In genomic region chr18:58977223-58977622, GRCh38 we compare ENCODE assay signal across 28 cellular contexts.
DNase-seq lines count a peak whose midpoint lies in the region; ATAC-seq, FAIRE-seq and TF ChIP-seq lines count a peak whose summit lies in the region.
"Had no signal": no experiment of that assay in that cellular context is flagged by ENCODE, and none has a peak within 500 bp of the region (broad histone marks: within the 10 kb centered on the region; RNA-seq: fewer than 3 reads in every experiment).

No MANE protein-coding gene starts in this region.

- H3K4me1 ChIP-seq in GM23338 (ENCODE audit: insufficient read depth) (0 out of 2 replicates have a peak, but pooled peaks cover 4% of the 10 kb centered on the region), thoracic aorta (ENCODE audit: control insufficient read depth in 1 of 2, low read depth in 2 of 2) (peaks cover 25 to 52% of the 10 kb centered on the region in 2 donors), right lobe of liver (no peaks in the 10 kb centered on the region)
- H3K4me1 ChIP-seq: uterus had no signal

- H3K4me3 Mint-ChIP-seq in GM23338: no peak overlapping the region
- H3K4me3 Mint-ChIP-seq: activated naive CD4-positive, alpha-beta T cell treated with anti-CD3 and anti-CD28 coated beads, Interleukin-2, amount 10 ng/mL, durations not matched to agents 7 days and 5 days; activated T-cell treated with anti-CD3 and anti-CD28 coated beads, Interleukin-2, amount 50 U/mL, for 4 hours had no signal

- H3K36me3 ChIP-seq in GM23338 (ENCODE audit: insufficient read depth): peaks cover 45% of the 10 kb centered on the region
- peaks cover 13% of the 10 kb centered on the region for H3K36me3 ChIP-seq in bronchial epithelial cell (ENCODE audit: control insufficient read depth, insufficient read depth, low read length)
- peaks cover 30% of the 10 kb centered on the region for H3K36me3 ChIP-seq in thoracic aorta
- H3K36me3 ChIP-seq in right lobe of liver: no peaks in the 10 kb centered on the region
- H3K36me3 ChIP-seq: uterus had no signal

- no peaks in the 10 kb centered on the region for H3K9me3 Mint-ChIP-seq in GM23338
- H3K9me3 Mint-ChIP-seq: activated naive CD4-positive, alpha-beta T cell treated with anti-CD3 and anti-CD28 coated beads, Interleukin-2, amount 10 ng/mL, durations not matched to agents 7 days and 5 days; activated T-cell treated with anti-CD3 and anti-CD28 coated beads, Interleukin-2, amount 50 U/mL, for 4 hours had no signal

- DNase-seq in GM23338 (ENCODE audit: low spot score) (no peak), bronchial epithelial cell (ENCODE audit: low read depth) (peak; percentile 20), lung microvascular endothelial cell (ENCODE audit: low read depth in 2 of 2) (peak; percentile 10 to 39), thoracic aorta (ENCODE audit: low spot score) (no peak), germinal center (ENCODE audit: low spot score) (no peak), NCI-H2029 treated with DMSO at 0.1 percent for 48 hours (lab: John Stamatoyannopoulos, UW) (no peak), right lobe of liver (no peak), Right ventricle myocardium superior (no peak)
- DNase-seq: ACHN; activated naive CD4-positive, alpha-beta T cell treated with anti-CD3 and anti-CD28 coated beads, Interleukin-2, amount 10 ng/mL, durations not matched to agents 7 days and 5 days; activated T-cell treated with anti-CD3 and anti-CD28 coated beads, Interleukin-2, amount 50 U/mL, for 4 hours; EL; GOT3; heart left ventricle; left ventricle myocardium superior; mucosa of descending colon; NCI-H2081; NCI-H524; nucleus accumbens; RPMI8226; T1000; uterus had no signal

- peaks cover 23% of the 10 kb centered on the region for H3K4me1 Mint-ChIP-seq in GM23338
- H3K4me1 Mint-ChIP-seq: activated naive CD4-positive, alpha-beta T cell treated with anti-CD3 and anti-CD28 coated beads, Interleukin-2, amount 10 ng/mL, durations not matched to agents 7 days and 5 days had no signal

- H3K27me3 Mint-ChIP-seq in GM23338 (ENCODE audit: insufficient read depth, low read depth, poor library complexity): peaks cover 11% of the 10 kb centered on the region

- H3K9me3 ChIP-seq in thoracic aorta (no peaks in the 10 kb centered on the region), right lobe of liver (no peaks in the 10 kb centered on the region)
- H3K9me3 ChIP-seq: heart left ventricle, mucosa of descending colon, right atrium auricular region, uterus had no signal

- no peak overlapping the region for H2AFZ ChIP-seq in GM23338

- ATAC-seq in GM23338 (no peak), thoracic aorta (ENCODE audit: insufficient number of reproducible peaks, low FRiP score, low read depth) (peak; percentile 66), right lobe of liver (no peak), Right ventricle myocardium superior (ENCODE audit: poor library complexity) (no peak)
- ATAC-seq: activated T-cell treated with anti-CD3 and anti-CD28 coated beads, Interleukin-2, amount 50 U/mL, for 4 hours; heart left ventricle; K562; left ventricle myocardium superior; mucosa of descending colon had no signal

- intact Hi-C loops in right lobe of liver (cut with DNase I) (no loop called here), Right ventricle myocardium superior (cut with DNase I) (no loop called here)

- TF ChIP-seq CTCF in GM23338 (conservative IDR thresholded peaks at IDR 0.05; ENCODE audit: low read depth in 2 of 2) (no peak), bronchial epithelial cell (IDR thresholded peaks at IDR 0.05; ENCODE audit: insufficient read depth, low read length, severe bottlenecking) (no peak), thoracic aorta (IDR thresholded peaks at IDR 0.05) (no peak), right lobe of liver (IDR thresholded peaks at IDR 0.05) (no peak)

- no peaks in the 10 kb centered on the region for H3K9me2 ChIP-seq in GM23338 (ENCODE audit: insufficient read depth)

- H3K4me3 ChIP-seq in GM23338 (no peak overlapping the region), bronchial epithelial cell (ENCODE audit: low read depth, low read length) (no peak overlapping the region), thoracic aorta (peak overlapping the region; percentile 33), right lobe of liver (no peak overlapping the region)
- H3K4me3 ChIP-seq: coronary artery, heart left ventricle, K562, mucosa of descending colon, right atrium auricular region, uterus had no signal

- no peak for FAIRE-seq in bronchial epithelial cell (lab: Jason Lieb, UNC)
- FAIRE-seq: endometrium, GM18507, K562 had no signal

- H3K79me2 ChIP-seq in GM23338 (replicated peaks; ENCODE audit: insufficient read depth): peaks cover 57% of the 10 kb centered on the region

- no peak overlapping the region for H3K4me2 ChIP-seq in GM23338

- H4K20me1 ChIP-seq in GM23338 (replicated peaks; ENCODE audit: insufficient read depth): peaks cover 25% of the 10 kb centered on the region

- H3K27ac Mint-ChIP-seq in GM23338: peak overlapping the region; percentile 75
- H3K27ac Mint-ChIP-seq: activated naive CD4-positive, alpha-beta T cell treated with anti-CD3 and anti-CD28 coated beads, Interleukin-2, amount 10 ng/mL, durations not matched to agents 7 days and 5 days had no signal

- peaks cover 17% of the 10 kb centered on the region for H3F3A ChIP-seq in GM23338 (replicated peaks; ENCODE audit: low read depth)

- no peak for TF ChIP-seq POLR2A in right lobe of liver (IDR thresholded peaks at IDR 0.05)

- WGBS in right lobe of liver (ENCODE audit: insufficient coverage, low coverage, low lambda C conversion rate, missing lambda C conversion rate): 78% methylated on average over 5 of the region's 10 CpGs

- peak overlapping the region; percentile 63; the same call in 1 of the 2 replicates for H3K27ac ChIP-seq in GM23338 (ENCODE audit: low read depth)
- H3K27ac ChIP-seq in thoracic aorta: peak overlapping the region; percentile 78 to 86
- peak overlapping the region in 1 of 3 donors; percentile 17 for H3K27ac ChIP-seq in right lobe of liver
- H3K27ac ChIP-seq: C4-2B, right atrium auricular region, uterus had no signal

- H3K27me3 ChIP-seq in GM23338 (ENCODE audit: insufficient read depth) (no peaks in the 10 kb centered on the region), bronchial epithelial cell (ENCODE audit: control insufficient read depth, insufficient read depth, low read length) (no peaks in the 10 kb centered on the region), thoracic aorta (replicated peaks; ENCODE audit: insufficient read depth) (no peaks in the 10 kb centered on the region), right lobe of liver (no peaks in the 10 kb centered on the region)
- H3K27me3 ChIP-seq: heart left ventricle, right atrium auricular region, uterus had no signal

- peaks cover 81% of the 10 kb centered on the region for H3K36me3 Mint-ChIP-seq in GM23338 (ENCODE audit: low read depth)
- H3K36me3 Mint-ChIP-seq: activated naive CD4-positive, alpha-beta T cell treated with anti-CD3 and anti-CD28 coated beads, Interleukin-2, amount 10 ng/mL, durations not matched to agents 7 days and 5 days had no signal

TF ChIP-seq in GM23338, 12 proteins besides CTCF, POLR2A, EP300 and RAD21:
- TF ChIP-seq JUNB (IDR thresholded peaks at IDR 0.05; ENCODE audit: unreplicated experiment): no peak
- TF ChIP-seq CREB1 (CRISPR knock-in tag; IDR thresholded peaks at IDR 0.05; ENCODE audit: low read depth): no peak
- no peak for TF ChIP-seq ZNF114 (CRISPR knock-in tag; IDR thresholded peaks at IDR 0.05)
- no peak for TF ChIP-seq STAT1 (IDR thresholded peaks at IDR 0.05; ENCODE audit: unreplicated experiment)

Comparison
In these comparisons a context has a peak if more than half of its experiments do, and no peak if none do; other contexts are left out.
1. DNase-seq: peak in bronchial epithelial cell (single experiment) and lung microvascular endothelial cell (2 of 2); none in GM23338 (single experiment), thoracic aorta (single experiment), germinal center (single experiment), NCI-H2029 treated with DMSO at 0.1 percent for 48 hours (single experiment), right lobe of liver (0 of 3) and Right ventricle myocardium superior (single experiment).